In the genomic region with DNA sequence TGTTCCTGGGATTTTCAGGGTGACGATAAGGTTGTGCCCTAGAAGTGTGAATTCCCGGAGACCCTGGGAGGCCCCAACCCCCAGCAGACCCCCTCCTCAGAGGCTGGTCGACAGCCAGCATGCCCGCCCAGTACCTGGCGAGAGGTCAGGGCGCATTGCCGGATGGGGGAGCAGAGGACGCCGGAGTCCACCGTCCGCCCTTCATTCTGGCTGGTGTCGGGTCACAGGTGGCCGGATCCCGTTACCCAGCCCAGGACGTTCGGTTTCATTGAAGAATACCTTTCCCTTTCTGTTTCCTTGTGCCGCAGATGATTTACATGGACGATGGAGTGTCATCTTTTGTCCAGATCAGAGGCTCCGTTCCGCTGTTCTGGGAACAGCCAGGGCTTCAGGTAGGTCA, we compare ENCODE assay signal across 9 cellular contexts.
DNase-seq lines count a peak whose midpoint lies in the region; ATAC-seq and TF ChIP-seq lines count a peak whose summit lies in the region.
"Had no signal": no experiment of that assay in that cellular context is flagged by ENCODE, and none has a peak within 500 bp of the region (broad histone marks: within the 10 kb centered on the region; RNA-seq: fewer than 3 reads in every experiment).

No MANE protein-coding gene starts in this region.

- H3K27me3 ChIP-seq in adrenal gland (no peaks in the 10 kb centered on the region), fibroblast of lung (ENCODE audit: control insufficient read depth, insufficient read depth, low read length) (no peaks in the 10 kb centered on the region), osteoblast (ENCODE audit: insufficient read depth, low read length) (no peaks in the 10 kb centered on the region), BE2C (no peaks in the 10 kb centered on the region)

- DNase-seq in adrenal gland (peak in 1 of 7 donors; percentile 19), fibroblast of lung (ENCODE audit: low read depth in 2 of 2) (no peak), osteoblast (ENCODE audit: insufficient read length, low spot score, missing footprints) (no peak), type B pancreatic cell (ENCODE audit: extremely low spot score, unreplicated experiment) (no peak), BE2C (no peak), NCI-H187 treated with DMSO at 0.1 percent for 48 hours (lab: John Stamatoyannopoulos, UW) (no peak)
- DNase-seq: CD4-positive, alpha-beta T cell; stimulated activated naive CD4-positive, alpha-beta T cell treated with Interleukin-2 at 50 U/mL for 16 hours had no signal

- H3K4me3 Mint-ChIP-seq in type B pancreatic cell, result peak overlapping the region; percentile 61
- H3K4me3 Mint-ChIP-seq: CD4-positive, alpha-beta T cell had no signal

- TF ChIP-seq CTCF in adrenal gland (IDR thresholded peaks at IDR 0.05) (no peak), fibroblast of lung (conservative IDR thresholded peaks at IDR 0.05 in 1 of 2, IDR thresholded peaks at IDR 0.05 in 1 of 2; ENCODE audit: low read depth in 1 of 2, low read length in 2 of 2) (no peak), osteoblast (IDR thresholded peaks at IDR 0.05; ENCODE audit: extremely low read depth, low read depth, low read length) (no peak), type B pancreatic cell (conservative IDR thresholded peaks at IDR 0.05) (no peak), BE2C (IDR thresholded peaks at IDR 0.05; ENCODE audit: low read depth, low read length) (no peak)

- H3K27me3 Mint-ChIP-seq in type B pancreatic cell, result no peaks in the 10 kb centered on the region
- H3K27me3 Mint-ChIP-seq: CD4-positive, alpha-beta T cell had no signal

- H3K9me3 ChIP-seq in adrenal gland (replicated peaks in 1 of 3) (no peaks in the 10 kb centered on the region), fibroblast of lung (ENCODE audit: control insufficient read depth, insufficient read depth, low read depth, low read length) (no peaks in the 10 kb centered on the region), osteoblast (ENCODE audit: low read depth, low read length) (no peaks in the 10 kb centered on the region), BE2C (no peaks in the 10 kb centered on the region)

- no peaks in the 10 kb centered on the region for H3K9me3 Mint-ChIP-seq in type B pancreatic cell
- H3K9me3 Mint-ChIP-seq: CD4-positive, alpha-beta T cell had no signal

- WGBS in adrenal gland, 4 donors, result 94 to 96% (median 95%) methylated on average over 15 to 20 of the region's 20 CpGs

- H2AFZ ChIP-seq in fibroblast of lung (ENCODE audit: low read length) (no peak overlapping the region), osteoblast (ENCODE audit: low read length) (no peak overlapping the region)

- H4K20me1 ChIP-seq in fibroblast of lung (ENCODE audit: control insufficient read depth, extremely low read depth, insufficient read depth, low read length), result no peaks in the 10 kb centered on the region
- H4K20me1 ChIP-seq in osteoblast (ENCODE audit: insufficient read depth, low read length), result no peaks in the 10 kb centered on the region

- H3K36me3 ChIP-seq in adrenal gland (replicated peaks in 1 of 2), result no peaks in the 10 kb centered on the region
- peaks cover 38% of the 10 kb centered on the region for H3K36me3 ChIP-seq in fibroblast of lung (ENCODE audit: control insufficient read depth, insufficient read depth, low read length)
- H3K36me3 ChIP-seq in osteoblast (ENCODE audit: insufficient read depth, low read length), result peaks cover 80% of the 10 kb centered on the region
- no peaks in the 10 kb centered on the region for H3K36me3 ChIP-seq in BE2C

- no peak overlapping the region for H3K4me2 ChIP-seq in fibroblast of lung (ENCODE audit: extremely low read depth, insufficient read depth, low read length)
- no peak overlapping the region for H3K4me2 ChIP-seq in osteoblast (ENCODE audit: insufficient read depth, low read length)

- TF ChIP-seq POLR2A in adrenal gland (IDR thresholded peaks at IDR 0.05), result no peak

- intact Hi-C loops in adrenal gland (cut with DNase I), result no loop called here

- H3K36me3 Mint-ChIP-seq in type B pancreatic cell, result peaks cover 17% of the 10 kb centered on the region

- no peak overlapping the region for H3K4me3 ChIP-seq in adrenal gland
- H3K4me3 ChIP-seq in fibroblast of lung (replicated peaks in 1 of 4; ENCODE audit: control extremely low read depth in 1 of 4, insufficient read depth in 1 of 4, low read depth in 3 of 4, low read length in 4 of 4), result no peak overlapping the region
- H3K4me3 ChIP-seq in osteoblast (ENCODE audit: insufficient read depth, low read length), result no peak overlapping the region
- no peak overlapping the region for H3K4me3 ChIP-seq in BE2C (ENCODE audit: low read depth, low read length)

- no peak overlapping the region for H3K9ac ChIP-seq in fibroblast of lung (ENCODE audit: insufficient read depth, low read length)

- H3K79me2 ChIP-seq in fibroblast of lung (ENCODE audit: control insufficient read depth, insufficient read depth, low read length) (peaks cover 40% of the 10 kb centered on the region), osteoblast (ENCODE audit: insufficient read depth, low read length) (peaks cover 83% of the 10 kb centered on the region)

- H3K27ac ChIP-seq in adrenal gland, result peak overlapping the region in 4 of 5 donors; percentile 58 to 93 (median 81)
- H3K27ac ChIP-seq in fibroblast of lung (ENCODE audit: insufficient read depth, low read length), result peak overlapping the region; percentile 96
- peak overlapping the region; percentile 97 for H3K27ac ChIP-seq in osteoblast (ENCODE audit: low read depth, low read length)

- peaks cover 38% of the 10 kb centered on the region for H3K4me1 Mint-ChIP-seq in type B pancreatic cell (ENCODE audit: unreplicated experiment)

- ATAC-seq in HG02610 (IDR thresholded peaks at IDR 0.05; ENCODE audit: unreplicated experiment), result no peak

- peaks cover 44 to 64% of the 10 kb centered on the region in 2 donors for H3K4me1 ChIP-seq in adrenal gland (replicated peaks in 1 of 2)
- peaks cover 37% of the 10 kb centered on the region for H3K4me1 ChIP-seq in fibroblast of lung (ENCODE audit: control insufficient read depth, extremely low read depth, insufficient read depth, low read length)
- H3K4me1 ChIP-seq in osteoblast (ENCODE audit: insufficient read depth, low read length), result peaks cover 62% of the 10 kb centered on the region
- peaks cover 34% of the 10 kb centered on the region for H3K4me1 ChIP-seq in BE2C

- peak overlapping the region; percentile 85 for H3K27ac Mint-ChIP-seq in type B pancreatic cell
- H3K27ac Mint-ChIP-seq: CD4-positive, alpha-beta T cell had no signal
